Comparison of ENCODE assay signal across 8 cellular contexts in the genomic region with DNA sequence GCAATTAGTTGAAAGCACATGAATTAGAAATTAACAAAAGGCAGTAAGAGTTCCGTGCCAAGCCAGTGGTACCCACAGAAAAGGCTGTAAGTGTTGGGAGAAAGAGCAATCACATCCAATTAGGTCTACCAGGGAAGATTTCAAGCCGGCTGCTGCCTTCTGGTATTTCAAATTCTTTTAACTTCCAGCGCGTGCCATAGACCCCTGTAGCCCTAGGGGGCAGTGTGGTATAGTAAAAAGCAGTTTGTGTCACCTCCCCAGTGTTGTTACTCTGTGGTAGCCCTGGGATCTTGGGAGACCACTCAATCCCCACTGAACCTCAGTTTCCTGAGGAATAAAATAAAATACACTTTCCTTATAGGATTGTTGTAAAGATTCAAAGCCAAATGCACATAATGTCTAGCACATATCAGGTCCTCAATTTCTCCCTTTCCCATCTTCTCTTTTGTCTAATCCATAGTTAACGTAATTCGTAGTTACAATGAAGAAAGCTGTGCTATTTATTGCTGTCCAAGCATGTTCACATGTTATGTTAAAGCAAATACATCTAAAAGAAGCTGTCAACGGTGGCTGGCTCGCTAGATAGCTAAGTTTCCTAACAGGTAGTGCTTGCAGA.
A peak's percentile ranks its signal among the peaks of the same experiment; 100 is the strongest.
DNase-seq lines count a peak whose midpoint lies in the region; ATAC-seq, FAIRE-seq and TF ChIP-seq lines count a peak whose summit lies in the region.

No MANE protein-coding gene starts in this region.

- H3K9me3 ChIP-seq in NT2/D1 (ENCODE audit: insufficient read depth, low read length): no peaks in the 10 kb centered on the region

- H3K36me3 ChIP-seq in NT2/D1 (ENCODE audit: insufficient read depth, insufficient read length, low read length): no peaks in the 10 kb centered on the region

- H3K9ac ChIP-seq in NT2/D1 (ENCODE audit: insufficient read length, low read depth): no peak overlapping the region

- ATAC-seq in GM18907 (IDR thresholded peaks at IDR 0.05; ENCODE audit: unreplicated experiment) (peak; percentile 86), HG03432 (IDR thresholded peaks at IDR 0.05; ENCODE audit: unreplicated experiment) (peak; percentile 86), GM19397 (IDR thresholded peaks at IDR 0.05; ENCODE audit: unreplicated experiment) (no peak)

- no peak overlapping the region for H3K4me3 ChIP-seq in NT2/D1 (ENCODE audit: insufficient read length, low read depth)

- no peaks in the 10 kb centered on the region for H3K27me3 ChIP-seq in NT2/D1 (ENCODE audit: insufficient read depth, insufficient read length)

- TF ChIP-seq POLR2A in erythroblast (IDR thresholded peaks at IDR 0.05; ENCODE audit: low read length): no peak

- DNase-seq in D721Med (ENCODE audit: insufficient read length, low spot score) (no peak), NT2/D1 (ENCODE audit: low read depth, low spot score) (peak; percentile 47), erythroblast (lab: John Stamatoyannopoulos, UW) (peak; percentile 32 to 49), pons (ENCODE audit: low spot score) (peak; percentile 29)
- no peak for DNase-seq in activated CD8-positive, alpha-beta memory T cell treated with anti-CD3 and anti-CD28 coated beads for 24 hours

- FAIRE-seq in D721Med (lab: Jason Lieb, UNC): no peak

- peak; percentile 82 for TF ChIP-seq CTCF in D721Med (IDR thresholded peaks at IDR 0.05; ENCODE audit: insufficient read depth, missing control alignments)

- H3K4me1 ChIP-seq in NT2/D1 (ENCODE audit: insufficient read depth, insufficient read length): no peaks in the 10 kb centered on the region

Comparison
In these comparisons a context has a peak if more than half of its experiments do, and no peak if none do; other contexts are left out.
1. DNase-seq: peak in NT2/D1 (single experiment), erythroblast (2 of 2) and pons (single experiment); none in D721Med (single experiment) and activated CD8-positive, alpha-beta memory T cell treated with anti-CD3 and anti-CD28 coated beads for 24 hours (single experiment).